In the genomic region with DNA sequence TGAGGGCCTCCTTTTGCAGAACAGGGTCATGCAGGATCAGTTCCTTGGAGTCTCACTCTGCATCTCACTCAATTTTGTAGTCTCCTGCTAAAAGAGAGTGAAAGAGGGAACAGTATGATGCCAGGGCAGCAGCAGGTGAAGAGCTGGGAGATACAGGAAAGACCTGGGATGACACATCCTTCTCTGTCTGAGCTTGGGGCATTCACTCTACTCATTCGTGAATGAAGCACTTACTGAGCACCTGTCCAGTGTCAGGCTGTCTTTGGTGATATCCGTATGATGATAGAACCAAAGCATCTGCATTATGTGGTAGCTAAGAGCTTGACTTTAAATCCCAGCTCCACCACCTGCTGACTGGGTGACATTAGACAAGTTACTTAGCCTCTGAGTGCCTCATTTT, we compare ENCODE assay signal across 11 cellular contexts. TPM values are rescaled to one million over a fixed set of nuclear protein-coding genes. Genes with fewer than 3 reads are reported as not detected.
DNase-seq lines count a peak whose midpoint lies in the region; ATAC-seq and TF ChIP-seq lines count a peak whose summit lies in the region.
"Had no signal": no experiment of that assay in that cellular context is flagged by ENCODE, and none has a peak within 500 bp of the region (broad histone marks: within the 10 kb centered on the region; RNA-seq: fewer than 3 reads in every experiment).

No MANE protein-coding gene starts in this region.

- TF ChIP-seq POLR2A in suprapubic skin (IDR thresholded peaks at IDR 0.05): no peak

- H4K20me1 ChIP-seq in SU-DHL-6 (ENCODE audit: low read depth, low read length): peaks cover 4% of the 10 kb centered on the region; the same call in 1 of the 2 replicates

- no peak overlapping the region for H3K9ac ChIP-seq in SU-DHL-6 (ENCODE audit: low read length)

- H3K27ac ChIP-seq in SU-DHL-6 (ENCODE audit: low read depth, low read length) (peak overlapping the region; percentile 6; the same call in 1 of the 2 replicates), foreskin keratinocyte (no peak overlapping the region), suprapubic skin (peak overlapping the region; percentile 83)
- H3K27ac ChIP-seq: ovary had no signal

- H2AFZ ChIP-seq in SU-DHL-6 (ENCODE audit: low read depth, low read length, severe bottlenecking): no peak overlapping the region

- no peaks in the 10 kb centered on the region for H3K27me3 ChIP-seq in SU-DHL-6 (ENCODE audit: low read length)
- no peaks in the 10 kb centered on the region for H3K27me3 ChIP-seq in foreskin keratinocyte
- H3K27me3 ChIP-seq in suprapubic skin: no peaks in the 10 kb centered on the region
- H3K27me3 ChIP-seq: ovary had no signal

- H3K9me2 ChIP-seq in SU-DHL-6 (replicated peaks; ENCODE audit: insufficient read depth, low read length): no peaks in the 10 kb centered on the region

- no peak overlapping the region for H3K4me3 ChIP-seq in SU-DHL-6 (ENCODE audit: insufficient read depth, low read length, poor library complexity, severe bottlenecking)
- H3K4me3 ChIP-seq in suprapubic skin: no peak overlapping the region
- H3K4me3 ChIP-seq: ovary had no signal

- H3K36me3 ChIP-seq in SU-DHL-6 (ENCODE audit: low read length): peaks cover 10% of the 10 kb centered on the region
- peaks cover 3% of the 10 kb centered on the region for H3K36me3 ChIP-seq in suprapubic skin
- H3K36me3 ChIP-seq: ovary had no signal

- no peak overlapping the region for H3K4me2 ChIP-seq in SU-DHL-6 (ENCODE audit: low read depth, low read length, poor library complexity, severe bottlenecking)

- no peak for TF ChIP-seq CTCF in SU-DHL-6 (IDR thresholded peaks at IDR 0.05; ENCODE audit: insufficient read depth, low read length, poor library complexity, severe bottlenecking)
- no peak for TF ChIP-seq CTCF in foreskin keratinocyte (conservative IDR thresholded peaks at IDR 0.05)
- no peak for TF ChIP-seq CTCF in suprapubic skin (IDR thresholded peaks at IDR 0.05)

- CTCF ChIA-PET in activated naive CD4-positive, alpha-beta T cell treated with anti-CD3 and anti-CD28 coated beads for 36 hours (lab: Charles Lee): interaction anchor here (0.6 to 1.0 kb wide), 2 partner anchors 110 to 222 kb away, joined by 3 read pairs; no protein-coding TSS in a partner anchor

- no peaks in the 10 kb centered on the region for H3K27me3 Mint-ChIP-seq in activated naive CD4-positive, alpha-beta T cell treated with anti-CD3 and anti-CD28 coated beads for 36 hours (ENCODE audit: low read depth)

- H3K27ac Mint-ChIP-seq in activated naive CD4-positive, alpha-beta T cell treated with anti-CD3 and anti-CD28 coated beads for 36 hours: peak overlapping the region; percentile 25

- no peak for TF ChIP-seq EP300 in suprapubic skin (IDR thresholded peaks at IDR 0.05)

- H3K9me3 ChIP-seq in SU-DHL-6 (ENCODE audit: insufficient read depth, low read length) (no peaks in the 10 kb centered on the region), suprapubic skin (no peaks in the 10 kb centered on the region)
- H3K9me3 ChIP-seq: ovary had no signal

- intact Hi-C loops in activated naive CD4-positive, alpha-beta T cell treated with anti-CD3 and anti-CD28 coated beads for 36 hours (cut with micrococcal nuclease): no loop called here

- peaks cover 23% of the 10 kb centered on the region for H3K4me1 ChIP-seq in foreskin keratinocyte
- H3K4me1 ChIP-seq in suprapubic skin: peaks cover 64% of the 10 kb centered on the region

- H3K4me1 Mint-ChIP-seq in activated naive CD4-positive, alpha-beta T cell treated with anti-CD3 and anti-CD28 coated beads for 36 hours (ENCODE audit: low read depth): peaks cover 72% of the 10 kb centered on the region

- peaks cover 3% of the 10 kb centered on the region; the same call in 1 of the 2 replicates for H3F3A ChIP-seq in SU-DHL-6 (ENCODE audit: insufficient read depth)

- no peak for DNase-seq in activated naive CD4-positive, alpha-beta T cell treated with anti-CD3 and anti-CD28 coated beads for 36 hours
- DNase-seq in activated naive CD4-positive, alpha-beta T cell (lab: John Stamatoyannopoulos, UW): no peak
- no peak for DNase-seq in foreskin keratinocyte
- DNase-seq in suprapubic skin (ENCODE audit: low spot score in 2 of 2): no peak
- DNase-seq in NK-92 treated with Interleukin-12 subunit alpha and Interleukin-12 subunit beta, amount 100 ng/mL, for 24 hours (lab: John Stamatoyannopoulos, UW): no peak
- no peak for DNase-seq in activated gamma-delta T cell treated with Interleukin-2 at 50 U/mL for 16 hours
- DNase-seq: NCI-H2081, ovary had no signal

- peaks cover 26% of the 10 kb centered on the region for H3K36me3 Mint-ChIP-seq in activated naive CD4-positive, alpha-beta T cell treated with anti-CD3 and anti-CD28 coated beads for 36 hours (ENCODE audit: low read depth)

- no peak overlapping the region for H3K4me3 Mint-ChIP-seq in activated naive CD4-positive, alpha-beta T cell treated with anti-CD3 and anti-CD28 coated beads for 36 hours
- H3K4me3 Mint-ChIP-seq: T-helper 2 cell treated with Interferon-gamma antibody and Interleukin-4, amounts not matched to agents 5 μg/mL and 100 μg/mL, for 36 hours had no signal

- H3K79me2 ChIP-seq in SU-DHL-6 (ENCODE audit: insufficient read depth, low read length): peaks cover 98% of the 10 kb centered on the region

- H3K9me3 Mint-ChIP-seq in activated naive CD4-positive, alpha-beta T cell treated with anti-CD3 and anti-CD28 coated beads for 36 hours: no peaks in the 10 kb centered on the region
- H3K9me3 Mint-ChIP-seq: T-helper 2 cell treated with Interferon-gamma antibody and Interleukin-4, amounts not matched to agents 5 μg/mL and 100 μg/mL, for 36 hours had no signal

- peak; percentile 66 for ATAC-seq in foreskin keratinocyte
- ATAC-seq in GM21515 (IDR thresholded peaks at IDR 0.05; ENCODE audit: unreplicated experiment): no peak

- WGBS in suprapubic skin: 71% methylated on average over 2 of the region's 2 CpGs

RNA-seq across cellular contexts. Expression of gene SREBF2, which starts 14.4 kb away (rescaled TPM):
- total RNA-seq in activated naive CD4-positive, alpha-beta T cell treated with anti-CD3 and anti-CD28 coated beads for 36 hours: 100 to 1,000 TPM; 143 to 147 TPM
- total RNA-seq in foreskin keratinocyte (82.0 and 83.0 TPM in 2 replicates), suprapubic skin (100 to 1,000 TPM in 3 of 4 donors, 10 to 100 TPM in 1; 97.5 to 160 (median 146) TPM)
- polyA plus RNA-seq in foreskin keratinocyte: 57.6 and 62.4 TPM in 2 replicates

RNA-seq across cellular contexts. Expression of gene CCDC134, which starts 46.8 kb away (rescaled TPM):
- 10 to 100 TPM; 17.0 to 19.3 TPM for total RNA-seq in activated naive CD4-positive, alpha-beta T cell treated with anti-CD3 and anti-CD28 coated beads for 36 hours
- total RNA-seq in foreskin keratinocyte (10.6 and 11.9 TPM in 2 replicates), suprapubic skin (10 to 100 TPM; 10.1 to 22.0 (median 15.2) TPM)
- 6.1 and 7.3 TPM in 2 replicates for polyA plus RNA-seq in foreskin keratinocyte
